In the genomic region with DNA sequence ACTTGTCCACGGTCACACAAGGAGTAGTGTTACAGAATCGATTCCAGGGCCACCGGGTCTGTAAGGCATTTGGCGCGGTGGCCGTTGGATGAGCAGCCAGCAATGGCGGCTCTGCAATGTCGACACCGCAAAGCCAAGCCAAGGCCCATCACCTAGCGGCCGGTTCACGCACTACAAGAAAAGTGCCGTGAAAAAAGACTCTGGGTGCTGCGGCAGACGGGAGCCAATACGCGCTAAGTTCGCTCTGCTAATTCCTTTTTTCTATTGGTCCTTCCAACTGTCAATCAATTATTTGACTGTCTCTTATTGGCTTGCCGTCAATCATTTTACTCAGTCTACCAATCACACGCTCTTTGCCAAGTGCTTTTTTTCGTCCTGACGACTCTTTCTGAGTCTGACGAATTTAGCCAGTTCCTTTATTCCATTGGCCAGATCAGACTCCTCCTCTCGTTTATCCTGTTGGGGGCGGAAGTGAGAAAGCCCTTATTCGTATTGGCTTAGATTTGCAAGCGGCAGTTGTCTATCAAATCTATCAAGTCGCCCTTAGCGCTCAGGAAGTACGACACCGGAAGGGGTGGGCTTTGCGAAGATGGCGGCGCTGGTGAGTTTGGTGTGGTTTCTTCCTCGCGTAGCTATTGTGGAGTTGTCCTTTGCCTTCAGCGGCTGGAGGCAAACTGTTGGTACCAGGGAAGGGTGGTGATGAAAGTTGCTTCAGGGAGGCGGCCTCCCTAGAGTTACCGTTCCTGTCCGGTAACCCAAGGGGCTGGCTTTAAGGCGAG, we compare ENCODE assay signal across 1 cellular context.
TF ChIP-seq lines count a peak whose summit lies in the region.

A gene with protein sequence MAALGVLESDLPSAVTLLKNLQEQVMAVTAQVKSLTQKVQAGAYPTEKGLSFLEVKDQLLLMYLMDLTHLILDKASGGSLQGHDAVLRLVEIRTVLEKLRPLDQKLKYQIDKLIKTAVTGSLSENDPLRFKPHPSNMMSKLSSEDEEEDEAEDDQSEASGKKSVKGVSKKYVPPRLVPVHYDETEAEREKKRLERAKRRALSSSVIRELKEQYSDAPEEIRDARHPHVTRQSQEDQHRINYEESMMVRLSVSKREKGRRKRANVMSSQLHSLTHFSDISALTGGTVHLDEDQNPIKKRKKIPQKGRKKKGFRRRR (plus strand): TSS at position 577 of the 779 bp plus-strand sequence. CDS start 13 bp downstream, at position 590.

TF ChIP-seq in HEK293, 187 proteins besides CTCF, POLR2A, EP300 and RAD21 (continued from another document and continues in another):
- TF ChIP-seq, protein P1, sequence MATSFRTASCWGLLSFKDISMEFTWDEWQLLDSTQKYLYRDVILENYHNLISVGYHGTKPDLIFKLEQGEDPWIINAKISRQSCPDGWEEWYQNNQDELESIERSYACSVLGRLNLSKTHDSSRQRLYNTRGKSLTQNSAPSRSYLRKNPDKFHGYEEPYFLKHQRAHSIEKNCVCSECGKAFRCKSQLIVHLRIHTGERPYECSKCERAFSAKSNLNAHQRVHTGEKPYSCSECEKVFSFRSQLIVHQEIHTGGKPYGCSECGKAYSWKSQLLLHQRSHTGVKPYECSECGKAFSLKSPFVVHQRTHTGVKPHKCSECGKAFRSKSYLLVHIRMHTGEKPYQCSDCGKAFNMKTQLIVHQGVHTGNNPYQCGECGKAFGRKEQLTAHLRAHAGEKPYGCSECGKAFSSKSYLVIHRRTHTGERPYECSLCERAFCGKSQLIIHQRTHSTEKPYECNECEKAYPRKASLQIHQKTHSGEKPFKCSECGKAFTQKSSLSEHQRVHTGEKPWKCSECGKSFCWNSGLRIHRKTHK (tag by site-specific recombination; IDR thresholded peaks at IDR 0.05): no peak
- TF ChIP-seq KLF1 (tag by site-specific recombination; IDR thresholded peaks at IDR 0.05): no peak
- no peak for TF ChIP-seq ZNF626 (tag by site-specific recombination; IDR thresholded peaks at IDR 0.05)
- TF ChIP-seq ZBTB17 (tag by site-specific recombination; IDR thresholded peaks at IDR 0.05): peak; percentile 95
- TF ChIP-seq ZBTB8A (tag by site-specific recombination; IDR thresholded peaks at IDR 0.05): no peak
- peak; percentile 85 for TF ChIP-seq TRIM28 (IDR thresholded peaks at IDR 0.05; ENCODE audit: borderline replicate concordance, low read length)
- peak; percentile 30; the same call in 1 of the 2 replicates for TF ChIP-seq ZXDB (tag by site-specific recombination; IDR thresholded peaks at IDR 0.05)
- no peak for TF ChIP-seq OVOL3 (tag by site-specific recombination; IDR thresholded peaks at IDR 0.05)
- no peak for TF ChIP-seq KLF10 (tag by site-specific recombination; IDR thresholded peaks at IDR 0.05)
- TF ChIP-seq ZNF76 (tag by site-specific recombination; IDR thresholded peaks at IDR 0.05; ENCODE audit: borderline replicate concordance, low read depth): no peak
- no peak for TF ChIP-seq ZSCAN16 (tag by site-specific recombination; IDR thresholded peaks at IDR 0.05)
- no peak for TF ChIP-seq ZNF114 (tag by site-specific recombination; IDR thresholded peaks at IDR 0.05)
- TF ChIP-seq, protein P2, sequence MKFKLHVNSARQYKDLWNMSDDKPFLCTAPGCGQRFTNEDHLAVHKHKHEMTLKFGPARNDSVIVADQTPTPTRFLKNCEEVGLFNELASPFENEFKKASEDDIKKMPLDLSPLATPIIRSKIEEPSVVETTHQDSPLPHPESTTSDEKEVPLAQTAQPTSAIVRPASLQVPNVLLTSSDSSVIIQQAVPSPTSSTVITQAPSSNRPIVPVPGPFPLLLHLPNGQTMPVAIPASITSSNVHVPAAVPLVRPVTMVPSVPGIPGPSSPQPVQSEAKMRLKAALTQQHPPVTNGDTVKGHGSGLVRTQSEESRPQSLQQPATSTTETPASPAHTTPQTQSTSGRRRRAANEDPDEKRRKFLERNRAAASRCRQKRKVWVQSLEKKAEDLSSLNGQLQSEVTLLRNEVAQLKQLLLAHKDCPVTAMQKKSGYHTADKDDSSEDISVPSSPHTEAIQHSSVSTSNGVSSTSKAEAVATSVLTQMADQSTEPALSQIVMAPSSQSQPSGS (tag by site-specific recombination; IDR thresholded peaks at IDR 0.05; ENCODE audit: low read depth): no peak
- peak; percentile 99 for TF ChIP-seq ZNF350 (tag by site-specific recombination; IDR thresholded peaks at IDR 0.05)
- TF ChIP-seq HOXC10 (CRISPR knock-in tag; IDR thresholded peaks at IDR 0.05): no peak
- 0 out of 2 replicates have a peak, but pooled peaks have one; percentile 21 for TF ChIP-seq ZNF600 (tag by site-specific recombination; IDR thresholded peaks at IDR 0.05)
- peak; percentile 98 for TF ChIP-seq SP2 (tag by site-specific recombination; IDR thresholded peaks at IDR 0.05)
- no peak for TF ChIP-seq GFI1B (tag by site-specific recombination; IDR thresholded peaks at IDR 0.05)
- TF ChIP-seq ZBTB21 (tag by site-specific recombination; IDR thresholded peaks at IDR 0.05): peak; percentile 71
- TF ChIP-seq, protein P3, sequence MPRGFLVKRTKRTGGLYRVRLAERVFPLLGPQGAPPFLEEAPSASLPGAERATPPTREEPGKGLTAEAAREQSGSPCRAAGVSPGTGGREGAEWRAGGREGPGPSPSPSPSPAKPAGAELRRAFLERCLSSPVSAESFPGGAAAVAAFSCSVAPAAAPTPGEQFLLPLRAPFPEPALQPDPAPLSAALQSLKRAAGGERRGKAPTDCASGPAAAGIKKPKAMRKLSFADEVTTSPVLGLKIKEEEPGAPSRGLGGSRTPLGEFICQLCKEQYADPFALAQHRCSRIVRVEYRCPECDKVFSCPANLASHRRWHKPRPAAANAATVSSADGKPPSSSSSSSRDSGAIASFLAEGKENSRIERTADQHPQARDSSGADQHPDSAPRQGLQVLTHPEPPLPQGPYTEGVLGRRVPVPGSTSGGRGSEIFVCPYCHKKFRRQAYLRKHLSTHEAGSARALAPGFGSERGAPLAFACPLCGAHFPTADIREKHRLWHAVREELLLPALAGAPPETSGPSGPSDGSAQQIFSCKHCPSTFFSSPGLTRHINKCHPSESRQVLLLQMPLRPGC (tag by site-specific recombination; IDR thresholded peaks at IDR 0.05): no peak
- TF ChIP-seq SP7 (tag by site-specific recombination; IDR thresholded peaks at IDR 0.05): peak; percentile 50
- TF ChIP-seq, protein P4, sequence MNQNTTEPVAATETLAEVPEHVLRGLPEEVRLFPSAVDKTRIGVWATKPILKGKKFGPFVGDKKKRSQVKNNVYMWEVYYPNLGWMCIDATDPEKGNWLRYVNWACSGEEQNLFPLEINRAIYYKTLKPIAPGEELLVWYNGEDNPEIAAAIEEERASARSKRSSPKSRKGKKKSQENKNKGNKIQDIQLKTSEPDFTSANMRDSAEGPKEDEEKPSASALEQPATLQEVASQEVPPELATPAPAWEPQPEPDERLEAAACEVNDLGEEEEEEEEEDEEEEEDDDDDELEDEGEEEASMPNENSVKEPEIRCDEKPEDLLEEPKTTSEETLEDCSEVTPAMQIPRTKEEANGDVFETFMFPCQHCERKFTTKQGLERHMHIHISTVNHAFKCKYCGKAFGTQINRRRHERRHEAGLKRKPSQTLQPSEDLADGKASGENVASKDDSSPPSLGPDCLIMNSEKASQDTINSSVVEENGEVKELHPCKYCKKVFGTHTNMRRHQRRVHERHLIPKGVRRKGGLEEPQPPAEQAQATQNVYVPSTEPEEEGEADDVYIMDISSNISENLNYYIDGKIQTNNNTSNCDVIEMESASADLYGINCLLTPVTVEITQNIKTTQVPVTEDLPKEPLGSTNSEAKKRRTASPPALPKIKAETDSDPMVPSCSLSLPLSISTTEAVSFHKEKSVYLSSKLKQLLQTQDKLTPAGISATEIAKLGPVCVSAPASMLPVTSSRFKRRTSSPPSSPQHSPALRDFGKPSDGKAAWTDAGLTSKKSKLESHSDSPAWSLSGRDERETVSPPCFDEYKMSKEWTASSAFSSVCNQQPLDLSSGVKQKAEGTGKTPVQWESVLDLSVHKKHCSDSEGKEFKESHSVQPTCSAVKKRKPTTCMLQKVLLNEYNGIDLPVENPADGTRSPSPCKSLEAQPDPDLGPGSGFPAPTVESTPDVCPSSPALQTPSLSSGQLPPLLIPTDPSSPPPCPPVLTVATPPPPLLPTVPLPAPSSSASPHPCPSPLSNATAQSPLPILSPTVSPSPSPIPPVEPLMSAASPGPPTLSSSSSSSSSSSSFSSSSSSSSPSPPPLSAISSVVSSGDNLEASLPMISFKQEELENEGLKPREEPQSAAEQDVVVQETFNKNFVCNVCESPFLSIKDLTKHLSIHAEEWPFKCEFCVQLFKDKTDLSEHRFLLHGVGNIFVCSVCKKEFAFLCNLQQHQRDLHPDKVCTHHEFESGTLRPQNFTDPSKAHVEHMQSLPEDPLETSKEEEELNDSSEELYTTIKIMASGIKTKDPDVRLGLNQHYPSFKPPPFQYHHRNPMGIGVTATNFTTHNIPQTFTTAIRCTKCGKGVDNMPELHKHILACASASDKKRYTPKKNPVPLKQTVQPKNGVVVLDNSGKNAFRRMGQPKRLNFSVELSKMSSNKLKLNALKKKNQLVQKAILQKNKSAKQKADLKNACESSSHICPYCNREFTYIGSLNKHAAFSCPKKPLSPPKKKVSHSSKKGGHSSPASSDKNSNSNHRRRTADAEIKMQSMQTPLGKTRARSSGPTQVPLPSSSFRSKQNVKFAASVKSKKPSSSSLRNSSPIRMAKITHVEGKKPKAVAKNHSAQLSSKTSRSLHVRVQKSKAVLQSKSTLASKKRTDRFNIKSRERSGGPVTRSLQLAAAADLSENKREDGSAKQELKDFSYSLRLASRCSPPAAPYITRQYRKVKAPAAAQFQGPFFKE (tag by site-specific recombination; IDR thresholded peaks at IDR 0.05; ENCODE audit: borderline replicate concordance): no peak
- TF ChIP-seq, protein P5, sequence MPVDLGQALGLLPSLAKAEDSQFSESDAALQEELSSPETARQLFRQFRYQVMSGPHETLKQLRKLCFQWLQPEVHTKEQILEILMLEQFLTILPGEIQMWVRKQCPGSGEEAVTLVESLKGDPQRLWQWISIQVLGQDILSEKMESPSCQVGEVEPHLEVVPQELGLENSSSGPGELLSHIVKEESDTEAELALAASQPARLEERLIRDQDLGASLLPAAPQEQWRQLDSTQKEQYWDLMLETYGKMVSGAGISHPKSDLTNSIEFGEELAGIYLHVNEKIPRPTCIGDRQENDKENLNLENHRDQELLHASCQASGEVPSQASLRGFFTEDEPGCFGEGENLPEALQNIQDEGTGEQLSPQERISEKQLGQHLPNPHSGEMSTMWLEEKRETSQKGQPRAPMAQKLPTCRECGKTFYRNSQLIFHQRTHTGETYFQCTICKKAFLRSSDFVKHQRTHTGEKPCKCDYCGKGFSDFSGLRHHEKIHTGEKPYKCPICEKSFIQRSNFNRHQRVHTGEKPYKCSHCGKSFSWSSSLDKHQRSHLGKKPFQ (tag by site-specific recombination; IDR thresholded peaks at IDR 0.05): peak; percentile 48; the same call in 1 of the 2 replicates
- TF ChIP-seq SCRT2 (tag by site-specific recombination; IDR thresholded peaks at IDR 0.05): no peak
- TF ChIP-seq ZNF654 (tag by site-specific recombination; IDR thresholded peaks at IDR 0.05; ENCODE audit: low read depth): peak; percentile 22; the same call in 1 of the 2 replicates
- peak; percentile 78 for TF ChIP-seq ZNF366 (tag by site-specific recombination; conservative IDR thresholded peaks at IDR 0.05)
- TF ChIP-seq GLIS1 (tag by site-specific recombination; IDR thresholded peaks at IDR 0.05): no peak
- TF ChIP-seq, protein P6, sequence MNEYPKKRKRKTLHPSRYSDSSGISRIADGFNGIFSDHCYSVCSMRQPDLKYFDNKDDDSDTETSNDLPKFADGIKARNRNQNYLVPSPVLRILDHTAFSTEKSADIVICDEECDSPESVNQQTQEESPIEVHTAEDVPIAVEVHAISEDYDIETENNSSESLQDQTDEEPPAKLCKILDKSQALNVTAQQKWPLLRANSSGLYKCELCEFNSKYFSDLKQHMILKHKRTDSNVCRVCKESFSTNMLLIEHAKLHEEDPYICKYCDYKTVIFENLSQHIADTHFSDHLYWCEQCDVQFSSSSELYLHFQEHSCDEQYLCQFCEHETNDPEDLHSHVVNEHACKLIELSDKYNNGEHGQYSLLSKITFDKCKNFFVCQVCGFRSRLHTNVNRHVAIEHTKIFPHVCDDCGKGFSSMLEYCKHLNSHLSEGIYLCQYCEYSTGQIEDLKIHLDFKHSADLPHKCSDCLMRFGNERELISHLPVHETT (tag by site-specific recombination; IDR thresholded peaks at IDR 0.05): peak; percentile 20; the same call in 1 of the 2 replicates
- TF ChIP-seq ZNF561 (tag by site-specific recombination; IDR thresholded peaks at IDR 0.05; ENCODE audit: borderline replicate concordance): peak; percentile 44; the same call in 1 of the 2 replicates
- no peak for TF ChIP-seq ZNF776 (tag by site-specific recombination; IDR thresholded peaks at IDR 0.05; ENCODE audit: borderline replicate concordance)
- no peak for TF ChIP-seq KLF7 (tag by site-specific recombination; IDR thresholded peaks at IDR 0.05; ENCODE audit: borderline replicate concordance)
- TF ChIP-seq ZFHX2 (tag by site-specific recombination; conservative IDR thresholded peaks at IDR 0.05): no peak
- TF ChIP-seq ZNF2 (tag by site-specific recombination; IDR thresholded peaks at IDR 0.05): peak; percentile 38; the same call in 1 of the 2 replicates
- TF ChIP-seq, protein P7, sequence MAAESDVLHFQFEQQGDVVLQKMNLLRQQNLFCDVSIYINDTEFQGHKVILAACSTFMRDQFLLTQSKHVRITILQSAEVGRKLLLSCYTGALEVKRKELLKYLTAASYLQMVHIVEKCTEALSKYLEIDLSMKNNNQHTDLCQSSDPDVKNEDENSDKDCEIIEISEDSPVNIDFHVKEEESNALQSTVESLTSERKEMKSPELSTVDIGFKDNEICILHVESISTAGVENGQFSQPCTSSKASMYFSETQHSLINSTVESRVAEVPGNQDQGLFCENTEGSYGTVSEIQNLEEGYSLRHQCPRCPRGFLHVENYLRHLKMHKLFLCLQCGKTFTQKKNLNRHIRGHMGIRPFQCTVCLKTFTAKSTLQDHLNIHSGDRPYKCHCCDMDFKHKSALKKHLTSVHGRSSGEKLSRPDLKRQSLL (tag by site-specific recombination; IDR thresholded peaks at IDR 0.05): no peak
- TF ChIP-seq ZNF426 (tag by site-specific recombination; IDR thresholded peaks at IDR 0.05): no peak
- no peak for TF ChIP-seq ZNF670 (tag by site-specific recombination; IDR thresholded peaks at IDR 0.05; ENCODE audit: low read depth)
- TF ChIP-seq, protein P8, sequence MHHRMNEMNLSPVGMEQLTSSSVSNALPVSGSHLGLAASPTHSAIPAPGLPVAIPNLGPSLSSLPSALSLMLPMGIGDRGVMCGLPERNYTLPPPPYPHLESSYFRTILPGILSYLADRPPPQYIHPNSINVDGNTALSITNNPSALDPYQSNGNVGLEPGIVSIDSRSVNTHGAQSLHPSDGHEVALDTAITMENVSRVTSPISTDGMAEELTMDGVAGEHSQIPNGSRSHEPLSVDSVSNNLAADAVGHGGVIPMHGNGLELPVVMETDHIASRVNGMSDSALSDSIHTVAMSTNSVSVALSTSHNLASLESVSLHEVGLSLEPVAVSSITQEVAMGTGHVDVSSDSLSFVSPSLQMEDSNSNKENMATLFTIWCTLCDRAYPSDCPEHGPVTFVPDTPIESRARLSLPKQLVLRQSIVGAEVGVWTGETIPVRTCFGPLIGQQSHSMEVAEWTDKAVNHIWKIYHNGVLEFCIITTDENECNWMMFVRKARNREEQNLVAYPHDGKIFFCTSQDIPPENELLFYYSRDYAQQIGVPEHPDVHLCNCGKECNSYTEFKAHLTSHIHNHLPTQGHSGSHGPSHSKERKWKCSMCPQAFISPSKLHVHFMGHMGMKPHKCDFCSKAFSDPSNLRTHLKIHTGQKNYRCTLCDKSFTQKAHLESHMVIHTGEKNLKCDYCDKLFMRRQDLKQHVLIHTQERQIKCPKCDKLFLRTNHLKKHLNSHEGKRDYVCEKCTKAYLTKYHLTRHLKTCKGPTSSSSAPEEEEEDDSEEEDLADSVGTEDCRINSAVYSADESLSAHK (tag by site-specific recombination; IDR thresholded peaks at IDR 0.05): no peak
- TF ChIP-seq ZNF302 (tag by site-specific recombination; IDR thresholded peaks at IDR 0.05; ENCODE audit: low read depth): no peak
